Comparison of ENCODE assay signal across 18 cellular contexts in genomic region chr3:104612218-104612617, GRCh38.
DNase-seq lines count a peak whose midpoint lies in the region; ATAC-seq and TF ChIP-seq lines count a peak whose summit lies in the region.
"Had no signal": no experiment of that assay in that cellular context is flagged by ENCODE, and none has a peak within 500 bp of the region (broad histone marks: within the 10 kb centered on the region; RNA-seq: fewer than 3 reads in every experiment).

No MANE protein-coding gene starts in this region.

- H3K4me1 Mint-ChIP-seq in activated T-cell treated with anti-CD3 and anti-CD28 coated beads, Interleukin-2, amount 50 U/mL, for 72 hours (ENCODE audit: low read depth), result no peaks in the 10 kb centered on the region
- H3K4me1 Mint-ChIP-seq in type B pancreatic cell (ENCODE audit: unreplicated experiment), result peaks cover 5% of the 10 kb centered on the region

- no peak overlapping the region for H3K4me3 Mint-ChIP-seq in activated T-cell treated with anti-CD3 and anti-CD28 coated beads, Interleukin-2, amount 50 U/mL, for 72 hours
- peak overlapping the region; percentile 15 for H3K4me3 Mint-ChIP-seq in type B pancreatic cell

- H3K27ac Mint-ChIP-seq in activated T-cell treated with anti-CD3 and anti-CD28 coated beads, Interleukin-2, amount 50 U/mL, for 72 hours, result peak overlapping the region; percentile 56
- H3K27ac Mint-ChIP-seq in type B pancreatic cell, result peak overlapping the region; percentile 48

- H3K36me3 Mint-ChIP-seq in activated T-cell treated with anti-CD3 and anti-CD28 coated beads, Interleukin-2, amount 50 U/mL, for 72 hours (ENCODE audit: insufficient read depth in 2 of 2), result no peaks in the 10 kb centered on the region
- no peaks in the 10 kb centered on the region for H3K36me3 Mint-ChIP-seq in type B pancreatic cell

- TF ChIP-seq CTCF in type B pancreatic cell (conservative IDR thresholded peaks at IDR 0.05), result no peak

- ATAC-seq in activated T-cell treated with anti-CD3 and anti-CD28 coated beads, Interleukin-2, amount 50 U/mL, for 72 hours (replicated peaks in 1 of 2), result no peak
- ATAC-seq in esophagus mucosa (peak; percentile 53), GM18870 (IDR thresholded peaks at IDR 0.05; ENCODE audit: unreplicated experiment) (no peak)

- DNase-seq in activated T-cell treated with anti-CD3 and anti-CD28 coated beads, Interleukin-2, amount 50 U/mL, for 72 hours, result no peak
- no peak for DNase-seq in activated T-cell treated with anti-CD3 and anti-CD28 coated beads, Interleukin-2, amount 50 U/mL, for 48 hours
- DNase-seq in LoVo (ENCODE audit: low spot score), result peak; percentile 12
- no peak for DNase-seq in type B pancreatic cell (ENCODE audit: extremely low spot score, unreplicated experiment)
- no peak for DNase-seq in globus pallidus (ENCODE audit: low spot score)
- DNase-seq: ACHN; C1 segment of cervical spinal cord; HCEC 1CT; IMR-90; MM.1S; NCI-H1092; NCI-H1694 treated with DMSO at 0.1 percent for 48 hours; NCI-H226; NCI-H524; NK-92 treated with Interleukin-12 subunit alpha and Interleukin-12 subunit beta, amount 100 ng/mL, for 24 hours; SHP77 had no signal

- peaks cover 13% of the 10 kb centered on the region for H3K27me3 Mint-ChIP-seq in activated T-cell treated with anti-CD3 and anti-CD28 coated beads, Interleukin-2, amount 50 U/mL, for 72 hours (ENCODE audit: low read depth)
- no peaks in the 10 kb centered on the region for H3K27me3 Mint-ChIP-seq in type B pancreatic cell

- H3K9me3 Mint-ChIP-seq in activated T-cell treated with anti-CD3 and anti-CD28 coated beads, Interleukin-2, amount 50 U/mL, for 72 hours, result no peaks in the 10 kb centered on the region
- H3K9me3 Mint-ChIP-seq in type B pancreatic cell, result peaks cover 17% of the 10 kb centered on the region
